ENCODE assay signal across 22 cellular contexts in the genomic region with DNA sequence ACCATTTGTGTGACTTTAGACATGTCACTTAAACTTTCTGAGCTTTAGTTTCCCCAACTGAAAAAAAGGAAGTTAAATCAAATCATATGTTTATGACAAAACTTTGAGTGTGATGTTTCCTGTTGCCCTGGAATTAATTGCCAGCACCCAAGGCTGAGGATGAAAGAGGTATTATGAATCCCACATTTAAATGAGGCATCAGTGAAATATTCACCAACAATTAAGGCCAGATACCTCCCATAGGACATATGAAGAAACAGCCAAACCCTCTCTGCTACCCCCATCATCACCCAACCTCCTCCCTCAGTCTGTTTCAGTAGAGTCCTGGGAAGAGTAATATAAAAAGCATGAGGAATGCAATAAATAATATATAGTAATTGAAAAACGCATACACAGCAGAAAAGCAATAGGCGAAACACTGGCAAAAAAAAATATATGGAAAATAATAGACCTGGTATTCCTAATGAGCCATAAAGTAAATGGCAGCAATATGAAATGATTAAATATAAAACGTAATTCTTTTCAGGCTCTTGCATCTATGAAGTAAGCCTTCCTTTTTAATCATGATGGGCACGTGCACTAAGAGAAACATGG.
"Had no signal": no experiment of that assay in that cellular context is flagged by ENCODE, and none has a peak within 500 bp of the region (broad histone marks: within the 10 kb centered on the region; RNA-seq: fewer than 3 reads in every experiment).

No MANE protein-coding gene starts in this region.

- ATAC-seq: activated T-cell treated with anti-CD3 and anti-CD28 coated beads, Interleukin-2, amount 50 U/mL, for 4 hours; activated T-helper 17 cell treated with anti-CD3 and anti-CD28 coated beads, Interleukin-2, amount 50 U/mL, for 72 hours; T-cell had no signal

- DNase-seq: activated CD4-positive, alpha-beta memory T cell treated with anti-CD3 and anti-CD28 coated beads for 36 hours; activated CD4-positive, alpha-beta T cell treated with anti-CD3 and anti-CD28 coated beads, Interleukin-2, amount 10 ng/mL, durations not matched to agents 7 days and 5 days; activated CD4-positive, CD25-positive, alpha-beta regulatory T cell; activated CD8-positive, alpha-beta memory T cell treated with anti-CD3 and anti-CD28 coated beads for 24 hours; activated gamma-delta T cell; activated naive CD4-positive, alpha-beta T cell treated with anti-CD3 and anti-CD28 coated beads for 36 hours; activated T-cell treated with anti-CD3 and anti-CD28 coated beads, Interleukin-2, amount 50 U/mL, for 4 hours; amygdala; NCI-H1105 treated with DMSO at 0.1 percent for 48 hours; NCI-H187 treated with DMSO at 0.1 percent for 48 hours; NCI-H2081 treated with DMSO at 0.1 percent for 48 hours; NCI-H446; NCI-H524; SIG-M5; T-cell; T-helper 2 cell; T1000 had no signal

- H3K36me3 ChIP-seq: cardiac muscle cell had no signal

- H3K27ac ChIP-seq: cardiac muscle cell, VCaP had no signal

- H3K4me3 ChIP-seq: cardiac muscle cell had no signal

- H3K27me3 ChIP-seq: cardiac muscle cell had no signal

- FAIRE-seq: astrocyte, colon had no signal
